12 cellular contexts compared by ENCODE assay signal in the genomic region with DNA sequence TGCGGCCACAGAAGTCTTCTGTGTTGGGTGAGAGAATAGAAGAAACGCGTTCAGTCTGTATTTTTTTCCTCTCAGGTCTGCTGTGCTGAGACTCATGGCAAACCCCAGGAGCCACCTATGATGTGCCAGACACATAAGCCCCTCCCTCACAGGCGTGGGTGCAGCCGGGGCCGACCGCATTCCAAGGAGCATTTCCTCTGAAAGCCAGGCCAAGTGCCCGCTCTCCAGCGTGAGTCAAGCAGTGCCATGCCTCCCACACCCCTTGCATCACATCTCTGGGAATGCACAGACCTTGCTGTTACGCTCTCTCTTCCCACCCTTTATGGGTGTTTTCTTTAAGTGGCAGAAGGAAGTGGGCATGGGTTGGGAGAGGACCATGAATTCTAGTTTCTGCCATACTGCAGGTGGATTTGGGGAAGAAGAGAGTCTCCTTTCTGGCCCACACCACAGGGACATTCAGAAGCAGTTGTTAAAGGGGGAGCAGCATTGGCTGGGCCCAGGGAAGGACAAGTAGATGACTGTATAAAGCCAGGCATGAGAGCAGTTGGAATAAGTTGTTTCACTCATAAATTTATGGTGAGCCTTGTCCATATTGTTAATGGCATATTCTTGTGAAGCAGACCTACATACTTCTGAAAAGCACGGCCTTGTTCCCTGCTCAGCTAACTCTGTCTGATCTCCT. TPM values are rescaled to one million over a fixed set of nuclear protein-coding genes. Genes with fewer than 3 reads are reported as not detected.
DNase-seq lines count a peak whose midpoint lies in the region; ATAC-seq, FAIRE-seq and TF ChIP-seq lines count a peak whose summit lies in the region.
"Had no signal": no experiment of that assay in that cellular context is flagged by ENCODE, and none has a peak within 500 bp of the region (broad histone marks: within the 10 kb centered on the region; RNA-seq: fewer than 3 reads in every experiment).

No MANE protein-coding gene starts in this region.

- FAIRE-seq in H54 (lab: Jason Lieb, UNC) = peak; percentile 98

- peak overlapping the region; percentile 90 for H3K27ac ChIP-seq in foreskin keratinocyte
- H3K27ac ChIP-seq: gastrocnemius medialis had no signal

- peaks cover 25% of the 10 kb centered on the region for H3K4me1 ChIP-seq in foreskin keratinocyte
- H3K4me1 ChIP-seq: gastrocnemius medialis had no signal

- peak; percentile 85 for DNase-seq in H54 (ENCODE audit: insufficient read length, low spot score)
- DNase-seq in SW 1271 (lab: John Stamatoyannopoulos, UW) = peak; percentile 92 to 96
- peak; percentile 96 to 99 for DNase-seq in foreskin keratinocyte
- DNase-seq in stromal cell of bone marrow (ENCODE audit: low read depth) = peak; percentile 61
- DNase-seq in SHP77 treated with DMSO at 0.1 percent for 48 hours (lab: John Stamatoyannopoulos, UW) = no peak
- DNase-seq in SIG-M5 treated with dmso at 0.1 percent for 504 hours (lab: John Stamatoyannopoulos, UW; ENCODE audit: unreplicated experiment) = no peak
- DNase-seq in NOMO-1 treated with dmso at 0.1 percent for 144 hours (lab: John Stamatoyannopoulos, UW; ENCODE audit: unreplicated experiment) = no peak
- no peak for DNase-seq in activated CD4-positive, alpha-beta T cell treated with anti-CD3 and anti-CD28 coated beads for 4 hours
- DNase-seq: activated naive CD8-positive, alpha-beta T cell treated with anti-CD3 and anti-CD28 coated beads for 36 hours; gastrocnemius medialis; NCI-H524 treated with DMSO at 0.1 percent for 48 hours had no signal

- ATAC-seq in foreskin keratinocyte = peak; percentile 99
- ATAC-seq: activated CD4-positive, CD25-positive, alpha-beta regulatory T cell treated with anti-CD3 and anti-CD28 coated beads, Interleukin-2, amount 50 U/mL, for 24 hours; gastrocnemius medialis had no signal

- no peak for TF ChIP-seq CTCF in foreskin keratinocyte (conservative IDR thresholded peaks at IDR 0.05)

- H3K27me3 ChIP-seq in foreskin keratinocyte = no peaks in the 10 kb centered on the region

- no peak; the same call in 1 of the 2 replicates for TF ChIP-seq POLR2A in H54 (IDR thresholded peaks at IDR 0.05; ENCODE audit: low read depth, low read length)

RNA-seq across cellular contexts. Expression of gene TFAP2A, which starts 37.1 kb away (rescaled TPM):
- total RNA-seq in foreskin keratinocyte = 35.2 and 37.0 TPM in 2 replicates
- 26.0 and 30.9 TPM in 2 replicates for polyA plus RNA-seq in foreskin keratinocyte
- total RNA-seq: gastrocnemius medialis had no signal

Comparison
In these comparisons a context has a peak if more than half of its experiments do, and no peak if none do; other contexts are left out.
1. DNase-seq: peak in H54 (single experiment), SW 1271 (2 of 2), foreskin keratinocyte (2 of 2) and stromal cell of bone marrow (single experiment); none in SHP77 treated with DMSO at 0.1 percent for 48 hours (single experiment), SIG-M5 treated with dmso at 0.1 percent for 504 hours (single experiment), NOMO-1 treated with dmso at 0.1 percent for 144 hours (single experiment) and activated CD4-positive, alpha-beta T cell treated with anti-CD3 and anti-CD28 coated beads for 4 hours (0 of 2).